ENCODE assay signal across 13 cellular contexts in the genomic region with DNA sequence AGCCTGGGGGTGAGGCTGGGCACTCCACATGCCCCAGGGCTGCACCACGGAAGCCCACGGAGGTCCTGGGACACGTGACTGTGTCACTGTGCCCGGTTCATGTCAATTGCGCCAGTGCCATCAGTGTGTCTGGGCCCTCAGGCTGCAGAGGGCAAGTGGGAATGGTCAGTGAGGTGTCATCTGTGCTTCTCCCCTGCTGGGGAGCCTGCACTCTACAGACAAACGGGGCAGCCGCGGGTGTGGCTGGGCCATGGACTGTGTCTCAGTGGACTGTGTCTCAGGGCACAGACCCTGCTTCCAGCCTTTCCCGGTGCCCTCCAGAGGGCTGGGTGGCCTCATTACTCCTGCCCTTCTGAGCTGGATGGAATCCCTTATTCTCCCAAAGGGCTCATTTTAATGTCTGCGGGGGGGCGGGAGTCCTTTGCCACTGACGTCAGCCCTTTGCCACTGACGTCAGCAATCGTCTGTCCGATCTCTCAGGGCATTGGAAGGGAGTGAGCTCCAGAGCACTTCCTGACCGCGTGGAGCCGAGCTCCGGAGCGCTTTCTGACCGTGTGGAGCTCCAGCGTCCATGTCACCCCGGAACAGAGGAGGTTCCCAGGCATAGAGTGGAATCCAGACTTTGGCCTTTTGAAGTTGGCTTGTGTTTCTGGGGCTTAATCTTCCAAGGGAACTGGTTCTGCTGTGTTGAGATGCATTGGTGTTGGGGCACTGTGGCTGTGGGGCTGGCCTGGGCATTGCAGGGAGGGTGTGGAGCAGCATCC.
DNase-seq lines count a peak whose midpoint lies in the region; ATAC-seq lines count a peak whose summit lies in the region.
"Had no signal": no experiment of that assay in that cellular context is flagged by ENCODE, and none has a peak within 500 bp of the region (broad histone marks: within the 10 kb centered on the region; RNA-seq: fewer than 3 reads in every experiment).

No MANE protein-coding gene starts in this region.

- intact Hi-C loops in left ventricle myocardium superior (cut with micrococcal nuclease), result no loop called here

- H3K27me3 ChIP-seq in rectal smooth muscle tissue (ENCODE audit: control insufficient read depth, insufficient read depth, low read length), result no peaks in the 10 kb centered on the region

- peaks cover 29% of the 10 kb centered on the region for H3K4me1 ChIP-seq in rectal smooth muscle tissue (ENCODE audit: control insufficient read depth, insufficient read depth, low read length)
- H3K4me1 ChIP-seq: HAP-1 had no signal

- no peak overlapping the region for H3K4me3 ChIP-seq in rectal smooth muscle tissue (ENCODE audit: low read length)
- H3K4me3 ChIP-seq: HAP-1 had no signal

- H3K27ac ChIP-seq in rectal smooth muscle tissue (ENCODE audit: low read depth, low read length), result peak overlapping the region; percentile 14

- no peak overlapping the region for H3K9ac ChIP-seq in rectal smooth muscle tissue (ENCODE audit: low read length)

- no peaks in the 10 kb centered on the region for H3K36me3 ChIP-seq in rectal smooth muscle tissue (ENCODE audit: control insufficient read depth, insufficient read depth, low read length)
- H3K36me3 ChIP-seq: HAP-1 had no signal

- DNase-seq in DMS53 (lab: John Stamatoyannopoulos, UW), result peak; percentile 92
- peak; percentile 89 for DNase-seq in SHP77 (lab: John Stamatoyannopoulos, UW)
- DNase-seq in left ventricle myocardium superior, result no peak
- DNase-seq in ureter (ENCODE audit: low spot score), result no peak
- no peak for DNase-seq in NCI-H526 treated with DMSO at 0.1 percent for 48 hours (lab: John Stamatoyannopoulos, UW)
- DNase-seq: DMS 273 treated with DMSO at 0.1 percent for 48 hours, NCI-H1417 treated with DMSO at 0.1 percent for 48 hours, NCI-H2029 treated with DMSO at 0.1 percent for 48 hours, NCI-H510A had no signal

- peak; percentile 33 for ATAC-seq in left ventricle myocardium superior
- no peak for ATAC-seq in GM18909 (IDR thresholded peaks at IDR 0.05; ENCODE audit: poor library complexity, unreplicated experiment)
- ATAC-seq: Panc1 had no signal

Comparison
In these comparisons a context has a peak if more than half of its experiments do, and no peak if none do; other contexts are left out.
1. DNase-seq: peak in DMS53 (single experiment) and SHP77 (2 of 2); none in left ventricle myocardium superior (single experiment), ureter (single experiment) and NCI-H526 treated with DMSO at 0.1 percent for 48 hours (single experiment).